ENCODE assay signal across 12 cellular contexts in the genomic region with DNA sequence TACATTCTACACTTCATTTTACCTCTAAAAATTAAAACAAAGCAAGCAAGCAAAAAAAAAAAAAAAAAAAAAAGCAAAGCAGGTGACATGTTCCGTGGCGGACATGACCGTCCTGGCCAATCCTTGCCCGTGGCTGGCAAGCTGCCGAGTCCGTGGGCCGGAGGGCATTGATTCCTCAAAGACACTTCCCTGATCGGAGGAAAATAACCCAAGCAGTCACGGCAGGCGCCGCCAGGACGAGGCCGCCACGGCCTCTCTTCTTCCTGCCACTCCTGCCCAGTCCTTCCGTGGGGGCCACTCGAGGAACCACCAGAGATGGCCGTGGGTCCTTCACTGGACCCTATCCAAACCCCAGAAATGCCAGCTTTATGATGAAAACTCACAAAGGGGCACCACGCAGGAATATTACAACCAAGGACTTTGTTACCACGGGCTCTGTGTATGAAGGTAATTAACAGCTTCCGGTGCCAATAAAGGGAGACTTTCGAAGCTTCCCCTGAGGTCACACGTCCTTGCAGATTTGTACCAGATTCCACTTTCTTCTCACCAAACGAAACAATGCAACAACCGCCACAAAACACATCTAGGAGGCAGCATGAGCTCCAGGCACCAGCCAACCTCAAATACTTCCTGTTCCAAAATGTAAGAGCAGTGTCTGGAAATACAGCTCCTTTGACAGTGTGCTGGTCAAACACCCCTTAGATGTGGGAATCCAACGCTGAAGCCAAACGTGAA.
DNase-seq lines count a peak whose midpoint lies in the region; ATAC-seq, FAIRE-seq and TF ChIP-seq lines count a peak whose summit lies in the region.
"Had no signal": no experiment of that assay in that cellular context is flagged by ENCODE, and none has a peak within 500 bp of the region (broad histone marks: within the 10 kb centered on the region; RNA-seq: fewer than 3 reads in every experiment).

No MANE protein-coding gene starts in this region.

- peak; percentile 46 for DNase-seq in activated CD4-positive, alpha-beta T cell treated with anti-CD3 and anti-CD28 coated beads, Interleukin-2, amount 10 ng/mL, durations not matched to agents 7 days and 5 days
- no peak for DNase-seq in activated CD4-positive, alpha-beta T cell treated with anti-CD3 and anti-CD28 coated beads for 48 hours
- peak; percentile 38 for DNase-seq in activated CD8-positive, alpha-beta T cell treated with anti-CD3 and anti-CD28 coated beads for 36 hours
- peak in 1 of 2 donors; percentile 88 for DNase-seq in left lung
- DNase-seq in superior temporal gyrus (ENCODE audit: extremely low spot score): peak; percentile 19
- no peak for DNase-seq in thyroid gland
- no peak for DNase-seq in NCI-H2171 (lab: John Stamatoyannopoulos, UW)
- DNase-seq in D721Med (ENCODE audit: insufficient read length, low spot score): no peak
- DNase-seq: KG1 had no signal

- peak; percentile 44 for ATAC-seq in activated CD8-positive, alpha-beta T cell treated with anti-CD3 and anti-CD28 coated beads for 36 hours
- no peak for ATAC-seq in left lung
- ATAC-seq: A549, esophagus mucosa had no signal

- peak overlapping the region; percentile 91 for H3K27ac Mint-ChIP-seq in activated CD4-positive, alpha-beta T cell treated with anti-CD3 and anti-CD28 coated beads, Interleukin-2, amount 10 ng/mL, durations not matched to agents 7 days and 5 days
- H3K27ac Mint-ChIP-seq in activated CD8-positive, alpha-beta T cell treated with anti-CD3 and anti-CD28 coated beads for 36 hours: peak overlapping the region; percentile 86

- H3K27ac ChIP-seq in left lung: peak overlapping the region; percentile 30 to 69
- H3K27ac ChIP-seq in thyroid gland: no peak overlapping the region
- H3K27ac ChIP-seq: A549, prostate gland had no signal

- POLR2A ChIA-PET in activated CD4-positive, alpha-beta T cell treated with anti-CD3 and anti-CD28 coated beads, Interleukin-2, amount 10 ng/mL, durations not matched to agents 7 days and 5 days (lab: Charles Lee): interaction anchor here (0.6 kb wide), 1 partner anchor 11 kb away, joined by 3 read pairs; no protein-coding TSS in a partner anchor
- POLR2A ChIA-PET in activated CD8-positive, alpha-beta T cell treated with anti-CD3 and anti-CD28 coated beads for 36 hours (lab: Charles Lee): interaction anchor here (0.8 to 1.2 kb wide), 3 partner anchors 9 to 34 kb away, joined by 3 read pairs; no protein-coding TSS in a partner anchor

- no peaks in the 10 kb centered on the region for H3K27me3 ChIP-seq in left lung
- no peaks in the 10 kb centered on the region for H3K27me3 ChIP-seq in thyroid gland

- H3K9me3 ChIP-seq in left lung: no peaks in the 10 kb centered on the region
- H3K9me3 ChIP-seq in thyroid gland: no peaks in the 10 kb centered on the region
- H3K9me3 ChIP-seq: A549, prostate gland had no signal

- H3K9me3 Mint-ChIP-seq in activated CD4-positive, alpha-beta T cell treated with anti-CD3 and anti-CD28 coated beads, Interleukin-2, amount 10 ng/mL, durations not matched to agents 7 days and 5 days: peaks cover 2% of the 10 kb centered on the region
- H3K9me3 Mint-ChIP-seq in activated CD8-positive, alpha-beta T cell treated with anti-CD3 and anti-CD28 coated beads for 36 hours: no peaks in the 10 kb centered on the region

- H3K4me1 ChIP-seq in left lung: peaks cover 8 to 85% of the 10 kb centered on the region in 2 donors
- peaks cover 20 to 32% of the 10 kb centered on the region in 2 donors for H3K4me1 ChIP-seq in thyroid gland

- H3K36me3 Mint-ChIP-seq in activated CD4-positive, alpha-beta T cell treated with anti-CD3 and anti-CD28 coated beads, Interleukin-2, amount 10 ng/mL, durations not matched to agents 7 days and 5 days (ENCODE audit: low read depth): peaks cover 27% of the 10 kb centered on the region
- H3K36me3 Mint-ChIP-seq in activated CD8-positive, alpha-beta T cell treated with anti-CD3 and anti-CD28 coated beads for 36 hours (ENCODE audit: low read depth): peaks cover 1% of the 10 kb centered on the region

- CTCF ChIA-PET in activated CD4-positive, alpha-beta T cell treated with anti-CD3 and anti-CD28 coated beads, Interleukin-2, amount 10 ng/mL, durations not matched to agents 7 days and 5 days (lab: Charles Lee): no interaction called here
- CTCF ChIA-PET in activated CD8-positive, alpha-beta T cell treated with anti-CD3 and anti-CD28 coated beads for 36 hours (lab: Charles Lee): interaction anchor here (1.0 to 1.1 kb wide), 2 partner anchors 9 to 21 kb away, joined by 3 to 4 read pairs; no protein-coding TSS in a partner anchor

- H3K36me3 ChIP-seq in left lung: peaks cover 0 to 7% of the 10 kb centered on the region in 2 donors
- H3K36me3 ChIP-seq in thyroid gland: no peaks in the 10 kb centered on the region
- H3K36me3 ChIP-seq: prostate gland had no signal

- no peak for FAIRE-seq in D721Med (lab: Jason Lieb, UNC)
- FAIRE-seq: A549 had no signal

- 80 to 85% methylated on average over 26 of the region's 26 CpGs for WGBS in thyroid gland, 2 donors

- TF ChIP-seq POLR2A in thyroid gland (IDR thresholded peaks at IDR 0.05): no peak

- no peak overlapping the region for H3K4me3 ChIP-seq in left lung
- no peak overlapping the region for H3K4me3 ChIP-seq in thyroid gland (replicated peaks in 1 of 3)
- H3K4me3 ChIP-seq: A549, prostate gland had no signal

- peaks cover 81% of the 10 kb centered on the region for H3K4me1 Mint-ChIP-seq in activated CD4-positive, alpha-beta T cell treated with anti-CD3 and anti-CD28 coated beads, Interleukin-2, amount 10 ng/mL, durations not matched to agents 7 days and 5 days
- H3K4me1 Mint-ChIP-seq in activated CD8-positive, alpha-beta T cell treated with anti-CD3 and anti-CD28 coated beads for 36 hours (ENCODE audit: low read depth): peaks cover 54% of the 10 kb centered on the region

- intact Hi-C loops in activated CD8-positive, alpha-beta T cell treated with anti-CD3 and anti-CD28 coated beads for 36 hours (cut with micrococcal nuclease): no loop called here
- intact Hi-C loops in left lung (cut with DNase I): no loop called here
- intact Hi-C loops in thyroid gland (cut with DNase I): no loop called here

- H3K4me3 Mint-ChIP-seq in activated CD4-positive, alpha-beta T cell treated with anti-CD3 and anti-CD28 coated beads, Interleukin-2, amount 10 ng/mL, durations not matched to agents 7 days and 5 days: no peak overlapping the region
- peak overlapping the region; percentile 46 for H3K4me3 Mint-ChIP-seq in activated CD8-positive, alpha-beta T cell treated with anti-CD3 and anti-CD28 coated beads for 36 hours

- no peak for TF ChIP-seq CTCF in activated CD8-positive, alpha-beta T cell treated with anti-CD3 and anti-CD28 coated beads for 36 hours (IDR thresholded peaks at IDR 0.05)
- TF ChIP-seq CTCF in left lung (IDR thresholded peaks at IDR 0.05): no peak
- no peak for TF ChIP-seq CTCF in thyroid gland (IDR thresholded peaks at IDR 0.05)
- no peak for TF ChIP-seq CTCF in D721Med (IDR thresholded peaks at IDR 0.05; ENCODE audit: insufficient read depth, missing control alignments)

- no peaks in the 10 kb centered on the region for H3K27me3 Mint-ChIP-seq in activated CD4-positive, alpha-beta T cell treated with anti-CD3 and anti-CD28 coated beads, Interleukin-2, amount 10 ng/mL, durations not matched to agents 7 days and 5 days
- H3K27me3 Mint-ChIP-seq in activated CD8-positive, alpha-beta T cell treated with anti-CD3 and anti-CD28 coated beads for 36 hours: no peaks in the 10 kb centered on the region

Comparison
In these comparisons a context has a peak if more than half of its experiments do, and no peak if none do; other contexts are left out.
1. DNase-seq: peak in activated CD4-positive, alpha-beta T cell treated with anti-CD3 and anti-CD28 coated beads, Interleukin-2, amount 10 ng/mL, durations not matched to agents 7 days and 5 days (single experiment), activated CD8-positive, alpha-beta T cell treated with anti-CD3 and anti-CD28 coated beads for 36 hours (single experiment) and superior temporal gyrus (single experiment); none in activated CD4-positive, alpha-beta T cell treated with anti-CD3 and anti-CD28 coated beads for 48 hours (single experiment), thyroid gland (0 of 2), NCI-H2171 (single experiment) and D721Med (single experiment).
2. H3K27ac ChIP-seq: peak in left lung (2 of 2); none in thyroid gland (0 of 3).